11 cellular contexts compared by ENCODE assay signal in genomic region chr22:45608763-45609180, GRCh38.
DNase-seq lines count a peak whose midpoint lies in the region; ATAC-seq lines count a peak whose summit lies in the region.
"Had no signal": no experiment of that assay in that cellular context is flagged by ENCODE, and none has a peak within 500 bp of the region (broad histone marks: within the 10 kb centered on the region; RNA-seq: fewer than 3 reads in every experiment).

No MANE protein-coding gene starts in this region.

- H3K4me3 Mint-ChIP-seq in activated naive CD8-positive, alpha-beta T cell treated with anti-CD3 and anti-CD28 coated beads, Interleukin-2, amount 10 ng/mL, durations not matched to agents 7 days and 5 days = peak overlapping the region; percentile 6
- H3K4me3 Mint-ChIP-seq: memory B cell had no signal

- POLR2A ChIA-PET in activated naive CD8-positive, alpha-beta T cell treated with anti-CD3 and anti-CD28 coated beads, Interleukin-2, amount 10 ng/mL, durations not matched to agents 7 days and 5 days (lab: Charles Lee) = no interaction called here

- peaks cover 7% of the 10 kb centered on the region for H3K4me1 Mint-ChIP-seq in activated naive CD8-positive, alpha-beta T cell treated with anti-CD3 and anti-CD28 coated beads, Interleukin-2, amount 10 ng/mL, durations not matched to agents 7 days and 5 days
- H3K4me1 Mint-ChIP-seq: memory B cell had no signal

- H3K9me3 Mint-ChIP-seq in activated naive CD8-positive, alpha-beta T cell treated with anti-CD3 and anti-CD28 coated beads, Interleukin-2, amount 10 ng/mL, durations not matched to agents 7 days and 5 days = no peaks in the 10 kb centered on the region
- H3K9me3 Mint-ChIP-seq: memory B cell had no signal

- DNase-seq in Caki2 (ENCODE audit: low read depth) (peak; percentile 98), MG63 (peak; percentile 73), NCI-H1048 (lab: John Stamatoyannopoulos, UW) (no peak), NCI-H1417 treated with DMSO at 0.1 percent for 48 hours (lab: John Stamatoyannopoulos, UW) (no peak), SIG-M5 treated with dmso at 0.1 percent for 504 hours (lab: John Stamatoyannopoulos, UW; ENCODE audit: unreplicated experiment) (no peak), NCI-H82 treated with DMSO at 0.1 percent for 48 hours (lab: John Stamatoyannopoulos, UW; ENCODE audit: unreplicated experiment) (no peak)
- no peak for DNase-seq in activated naive CD8-positive, alpha-beta T cell treated with anti-CD3 and anti-CD28 coated beads, Interleukin-2, amount 10 ng/mL, durations not matched to agents 7 days and 5 days
- DNase-seq: anterior cingulate cortex had no signal

- H3K36me3 ChIP-seq in MG63 (no peaks in the 10 kb centered on the region), mesodermal cell (ENCODE audit: control insufficient read depth, insufficient read depth, low read length) (no peaks in the 10 kb centered on the region)

- peak overlapping the region; percentile 47 for H3K27ac Mint-ChIP-seq in activated naive CD8-positive, alpha-beta T cell treated with anti-CD3 and anti-CD28 coated beads, Interleukin-2, amount 10 ng/mL, durations not matched to agents 7 days and 5 days
- H3K27ac Mint-ChIP-seq: memory B cell had no signal

- WGBS in mesodermal cell (ENCODE audit: insufficient coverage in 2 of 2), 2 experiments = 71 to 84% methylated on average over 2 to 3 of the region's 8 CpGs

- in situ Hi-C loops in Caki2 (cut with HindIII; ENCODE audit: low pct_unique_long_range_greater_than_20kb, low sequenced_read_pairs) = no loop called here

- H3K27me3 Mint-ChIP-seq in activated naive CD8-positive, alpha-beta T cell treated with anti-CD3 and anti-CD28 coated beads, Interleukin-2, amount 10 ng/mL, durations not matched to agents 7 days and 5 days = peaks cover 5% of the 10 kb centered on the region

- peaks cover 10% of the 10 kb centered on the region for H3K4me1 ChIP-seq in mesodermal cell (ENCODE audit: control insufficient read depth, insufficient read depth, low read length, poor library complexity, severe bottlenecking)

- no peaks in the 10 kb centered on the region for H3K27me3 ChIP-seq in MG63

- H3K4me3 ChIP-seq in MG63 (no peak overlapping the region), mesodermal cell (ENCODE audit: extremely low read depth, insufficient read depth, low read length, poor library complexity, severe bottlenecking) (no peak overlapping the region)

- H3K9me3 ChIP-seq in MG63 (no peaks in the 10 kb centered on the region), mesodermal cell (ENCODE audit: control insufficient read depth, low read length) (no peaks in the 10 kb centered on the region)

- H3K36me3 Mint-ChIP-seq in activated naive CD8-positive, alpha-beta T cell treated with anti-CD3 and anti-CD28 coated beads, Interleukin-2, amount 10 ng/mL, durations not matched to agents 7 days and 5 days = no peaks in the 10 kb centered on the region
- H3K36me3 Mint-ChIP-seq: memory B cell had no signal

- ATAC-seq in activated naive CD8-positive, alpha-beta T cell treated with anti-CD3 and anti-CD28 coated beads, Interleukin-2, amount 10 ng/mL, durations not matched to agents 7 days and 5 days (ENCODE audit: low read depth) = peak; percentile 70
- ATAC-seq: Panc1 had no signal

- peak overlapping the region; percentile 70 for H3K27ac ChIP-seq in mesodermal cell (ENCODE audit: low read depth, low read length, severe bottlenecking)

Comparison
In these comparisons a context has a peak if more than half of its experiments do, and no peak if none do; other contexts are left out.
1. DNase-seq: peak in Caki2 (single experiment) and MG63 (single experiment); none in activated naive CD8-positive, alpha-beta T cell treated with anti-CD3 and anti-CD28 coated beads, Interleukin-2, amount 10 ng/mL, durations not matched to agents 7 days and 5 days (single experiment), NCI-H1048 (single experiment), NCI-H1417 treated with DMSO at 0.1 percent for 48 hours (single experiment), SIG-M5 treated with dmso at 0.1 percent for 504 hours (single experiment) and NCI-H82 treated with DMSO at 0.1 percent for 48 hours (single experiment).